Comparison of ENCODE assay signal across 8 cellular contexts in genomic region chr1:11731719-11732283, GRCh38. TPM values are rescaled to one million over a fixed set of nuclear protein-coding genes. Genes with fewer than 3 reads are reported as not detected.
A peak's percentile ranks its signal among the peaks of the same experiment; 100 is the strongest.
DNase-seq lines count a peak whose midpoint lies in the region; ATAC-seq and TF ChIP-seq lines count a peak whose summit lies in the region.

No MANE protein-coding gene starts in this region.

- H3K18ac ChIP-seq in mesenchymal stem cell (ENCODE audit: low read depth in 1 of 2, low read length in 2 of 2) = peak overlapping the region; percentile 66 to 92

- no peak overlapping the region for H2BK5ac ChIP-seq in mesenchymal stem cell (ENCODE audit: low read depth, low read length, poor library complexity, severe bottlenecking)

- peak overlapping the region in 1 of 2 experiments; percentile 6 for H3K14ac ChIP-seq in mesenchymal stem cell (ENCODE audit: low read length in 2 of 2)

- H3K27me3 Mint-ChIP-seq in endodermal cell (ENCODE audit: insufficient read depth) = peaks cover 1% of the 10 kb centered on the region

- peak overlapping the region; percentile 39 for H4K8ac ChIP-seq in mesenchymal stem cell (ENCODE audit: low read length)

- no peak overlapping the region for H3K4me3 Mint-ChIP-seq in endodermal cell

- TF ChIP-seq CTCF in endodermal cell (conservative IDR thresholded peaks at IDR 0.05) = no peak
- TF ChIP-seq CTCF in thoracic aorta (IDR thresholded peaks at IDR 0.05) = no peak

- H3K9ac ChIP-seq in endodermal cell (ENCODE audit: extremely low read depth, low read length, poor library complexity, severe bottlenecking) = no peak overlapping the region
- peak overlapping the region; percentile 83 for H3K9ac ChIP-seq in mesenchymal stem cell (ENCODE audit: low read length)

- peak overlapping the region in 1 of 2 experiments; percentile 77 for H3K23ac ChIP-seq in mesenchymal stem cell (ENCODE audit: low read length in 2 of 2)

- 47 to 60% methylated on average over 14 to 16 of the region's 17 CpGs for WGBS in endodermal cell (ENCODE audit: insufficient coverage in 1 of 2, insufficient read length in 1 of 2), 2 experiments
- WGBS in mesenchymal stem cell = 18% methylated on average over 16 of the region's 17 CpGs

- peak overlapping the region; percentile 29 for H4K91ac ChIP-seq in mesenchymal stem cell (ENCODE audit: low read length)

- H3K36me3 ChIP-seq in SJSA1 (no peaks in the 10 kb centered on the region), endodermal cell (ENCODE audit: control insufficient read depth, insufficient read depth, low read length) (no peaks in the 10 kb centered on the region), mesenchymal stem cell (ENCODE audit: control insufficient read depth in 1 of 2, insufficient read depth in 2 of 2, low read depth in 1 of 2, low read length in 2 of 2) (peaks cover 0 to 3% of the 10 kb centered on the region in 2 experiments), thoracic aorta (no peaks in the 10 kb centered on the region)

- H3K27ac ChIP-seq in SJSA1 (no peak overlapping the region), endodermal cell (ENCODE audit: low read depth, low read length) (peak overlapping the region; percentile 79), mesenchymal stem cell (ENCODE audit: low read length, poor library complexity, severe bottlenecking) (no peak overlapping the region), thoracic aorta (peak overlapping the region in 1 of 2 donors; percentile 67)

- 0 out of 2 replicates have a peak overlapping the region, but pooled peaks have one; percentile 10 for H3K4me3 ChIP-seq in SJSA1
- H3K4me3 ChIP-seq in endodermal cell (ENCODE audit: low read length) = no peak overlapping the region
- peak overlapping the region in 1 of 2 experiments; percentile 72 for H3K4me3 ChIP-seq in mesenchymal stem cell (ENCODE audit: insufficient read depth in 1 of 2, low read depth in 1 of 2, low read length in 2 of 2)
- H3K4me3 ChIP-seq in thoracic aorta = peak overlapping the region; percentile 80

- peak; percentile 53 for DNase-seq in NCI-H1436 (lab: John Stamatoyannopoulos, UW)
- DNase-seq in NCI-H1436 treated with DMSO at 0.1 percent for 48 hours (lab: John Stamatoyannopoulos, UW) = no peak
- DNase-seq in SJSA1 (ENCODE audit: low read depth in 1 of 2, low spot score in 2 of 2) = peak in 1 of 2 experiments; percentile 24
- peak; percentile 80 for DNase-seq in endodermal cell
- DNase-seq in mesenchymal stem cell = peak; percentile 87
- no peak for DNase-seq in thoracic aorta (ENCODE audit: low spot score)
- DNase-seq in COLO829 (ENCODE audit: low spot score) = no peak
- DNase-seq in SHP77 treated with DMSO at 0.1 percent for 48 hours (lab: John Stamatoyannopoulos, UW) = no peak

- H2BK12ac ChIP-seq in mesenchymal stem cell (ENCODE audit: low read length in 2 of 2) = peak overlapping the region; percentile 20 to 45

- no peaks in the 10 kb centered on the region for H3K79me1 ChIP-seq in mesenchymal stem cell (replicated peaks; ENCODE audit: low read length, poor library complexity, severe bottlenecking)

- peak overlapping the region; percentile 2 for H2BK120ac ChIP-seq in mesenchymal stem cell (ENCODE audit: low read depth, low read length)

- H3K27me3 ChIP-seq in SJSA1 (replicated peaks) (no peaks in the 10 kb centered on the region), endodermal cell (ENCODE audit: control insufficient read depth, insufficient read depth, low read length, poor library complexity, severe bottlenecking) (no peaks in the 10 kb centered on the region), mesenchymal stem cell (ENCODE audit: control insufficient read depth in 1 of 2, insufficient read depth in 1 of 2, low read length in 2 of 2) (no peaks in the 10 kb centered on the region), thoracic aorta (replicated peaks; ENCODE audit: insufficient read depth) (no peaks in the 10 kb centered on the region)

- no peaks in the 10 kb centered on the region for H3K36me3 Mint-ChIP-seq in endodermal cell (ENCODE audit: low read depth)

- no peak overlapping the region for H2BK15ac ChIP-seq in mesenchymal stem cell (ENCODE audit: low read depth, poor library complexity, severe bottlenecking)

- H3K4me2 ChIP-seq in mesenchymal stem cell (ENCODE audit: low read length, poor library complexity, severe bottlenecking) = no peak overlapping the region

- H2AFZ ChIP-seq in mesenchymal stem cell (ENCODE audit: low read depth, low read length) = peak overlapping the region; percentile 59

- ATAC-seq in thoracic aorta (ENCODE audit: insufficient number of reproducible peaks, low FRiP score, low read depth) = peak; percentile 37

- peaks cover 9% of the 10 kb centered on the region; the same call in 1 of the 2 replicates for H3K4me1 ChIP-seq in SJSA1 (replicated peaks)
- H3K4me1 ChIP-seq in endodermal cell (ENCODE audit: control insufficient read depth, insufficient read depth, low read length) = no peaks in the 10 kb centered on the region
- H3K4me1 ChIP-seq in mesenchymal stem cell (ENCODE audit: control insufficient read depth, insufficient read depth, low read depth, low read length) = peaks cover 23% of the 10 kb centered on the region
- H3K4me1 ChIP-seq in thoracic aorta (ENCODE audit: control insufficient read depth in 1 of 2, low read depth in 2 of 2) = peaks cover 9 to 23% of the 10 kb centered on the region in 2 donors

- H3K27ac Mint-ChIP-seq in endodermal cell = peak overlapping the region; percentile 41

- peak overlapping the region; percentile 57 to 76 for H3K4ac ChIP-seq in mesenchymal stem cell (ENCODE audit: low read depth in 1 of 2, low read length in 2 of 2)

- H2AK5ac ChIP-seq in mesenchymal stem cell (ENCODE audit: low read length, severe bottlenecking) = no peak overlapping the region

- H3K4me1 Mint-ChIP-seq in endodermal cell = peaks cover 22% of the 10 kb centered on the region

- H3K9me3 Mint-ChIP-seq in endodermal cell = no peaks in the 10 kb centered on the region

- H3K9me3 ChIP-seq in SJSA1 (replicated peaks) = no peaks in the 10 kb centered on the region
- no peaks in the 10 kb centered on the region for H3K9me3 ChIP-seq in endodermal cell (ENCODE audit: control insufficient read depth, low read length)
- no peaks in the 10 kb centered on the region for H3K9me3 ChIP-seq in mesenchymal stem cell (ENCODE audit: control insufficient read depth, low read length)
- H3K9me3 ChIP-seq in thoracic aorta = no peaks in the 10 kb centered on the region

RNA-seq across cellular contexts. Expression of gene AGTRAP, which starts 4.1 kb away (rescaled TPM):
- 22.5 and 22.6 TPM in 2 replicates for total RNA-seq in SJSA1 (2014; rRNA removed; shearing (Covaris generic))
- total RNA-seq in endodermal cell (10 to 100 TPM; 71.3 to 81.2 TPM), thoracic aorta (10 to 100 TPM; 44.1 to 44.2 TPM)
- polyA plus RNA-seq in endodermal cell (2013, experiment 1 of 2) = 54.5 TPM
- polyA plus RNA-seq in endodermal cell (2013, experiment 2 of 2) = 49.1 TPM
- polyA plus RNA-seq in mesenchymal stem cell (2013, experiment 1 of 2) = 45.8 TPM
- 47.1 TPM for polyA plus RNA-seq in mesenchymal stem cell (2013, experiment 2 of 2)

RNA-seq across cellular contexts. Expression of gene C1orf167, which starts 30.2 kb away (rescaled TPM):
- not detected in 2 replicates for total RNA-seq in SJSA1 (2014; rRNA removed; shearing (Covaris generic))
- total RNA-seq in endodermal cell (1 to 10 TPM in 1 of 2 donors, under 1 TPM in 1; 0.95 to 1.4 TPM), thoracic aorta (1 to 10 TPM in 1 of 2 donors, not detected in 1; 4.2 TPM)
- 0.39 TPM for polyA plus RNA-seq in endodermal cell (2013, experiment 1 of 2)
- polyA plus RNA-seq in endodermal cell (2013, experiment 2 of 2) = 0.54 TPM
- 0.36 TPM for polyA plus RNA-seq in mesenchymal stem cell (2013, experiment 1 of 2)
- polyA plus RNA-seq in mesenchymal stem cell (2013, experiment 2 of 2) = 0.19 TPM

RNA-seq across cellular contexts. Expression of gene DRAXIN, which starts 40.3 kb away (rescaled TPM):
- total RNA-seq in SJSA1 (2014; rRNA removed; shearing (Covaris generic)) = not detected in 2 replicates
- total RNA-seq in endodermal cell (1 to 10 TPM; 5.4 to 6.0 TPM), thoracic aorta (under 1 TPM in 1 of 2 donors, not detected in 1; 0.35 TPM)
- polyA plus RNA-seq in endodermal cell (2013, experiment 1 of 2) = 42.1 TPM
- 39.2 TPM for polyA plus RNA-seq in endodermal cell (2013, experiment 2 of 2)
- polyA plus RNA-seq in mesenchymal stem cell (2013, experiment 1 of 2) = not detected
- polyA plus RNA-seq in mesenchymal stem cell (2013, experiment 2 of 2) = under 0.01 TPM

RNA-seq across cellular contexts. Expression of gene MAD2L2, which starts 50.9 kb away (rescaled TPM):
- total RNA-seq in SJSA1 (2014; rRNA removed; shearing (Covaris generic)) = 118 and 132 TPM in 2 replicates
- 100 to 1,000 TPM; 128 to 132 TPM for total RNA-seq in endodermal cell
- polyA plus RNA-seq in endodermal cell (2013, experiment 1 of 2) = 153 TPM
- 130 TPM for polyA plus RNA-seq in endodermal cell (2013, experiment 2 of 2)
- polyA plus RNA-seq in mesenchymal stem cell (2013, experiment 1 of 2) = 25.7 TPM
- polyA plus RNA-seq in mesenchymal stem cell (2013, experiment 2 of 2) = 26.3 TPM
- 10 to 100 TPM; 26.9 to 27.3 TPM for total RNA-seq in thoracic aorta

Comparison
In these comparisons a context has a peak if more than half of its experiments do, and no peak if none do; other contexts are left out.
1. DNase-seq: peak in NCI-H1436 (single experiment), endodermal cell (single experiment) and mesenchymal stem cell (single experiment); none in NCI-H1436 treated with DMSO at 0.1 percent for 48 hours (single experiment), thoracic aorta (single experiment), COLO829 (single experiment) and SHP77 treated with DMSO at 0.1 percent for 48 hours (single experiment).